Comparison of ENCODE assay signal across 8 cellular contexts in genomic region chr13:40983269-40983668, GRCh38. TPM values are rescaled to one million over a fixed set of nuclear protein-coding genes. Genes with fewer than 3 reads are reported as not detected.
DNase-seq lines count a peak whose midpoint lies in the region; ATAC-seq and TF ChIP-seq lines count a peak whose summit lies in the region.

No MANE protein-coding gene starts in this region.

- intact Hi-C loops in CD4-positive, alpha-beta T cell (cut with DNase I, micrococcal nuclease), result loop anchor here (1.0 to 10.0 kb wide), 3 partner anchors 9 to 731 kb away; partner anchors contain the start of gene MRPS31 (in 1 of the 2)
- intact Hi-C loops in ovary (cut with DNase I), result no loop called here

- no peaks in the 10 kb centered on the region for H3K9me3 ChIP-seq in CD4-positive, alpha-beta T cell (ENCODE audit: control insufficient read depth, low read length)
- H3K9me3 ChIP-seq in SJCRH30 (replicated peaks) (no peaks in the 10 kb centered on the region), ovary (no peaks in the 10 kb centered on the region)

- H3K36me3 ChIP-seq in SJCRH30 (no peaks in the 10 kb centered on the region), ovary (no peaks in the 10 kb centered on the region)

- H3K4me1 ChIP-seq in SJCRH30 (peaks cover 27% of the 10 kb centered on the region), ovary (ENCODE audit: insufficient read depth) (peaks cover 6% of the 10 kb centered on the region)

- WGBS in ovary, 3 donors, result 17 to 19% (median 19%) methylated on average over 2 of the region's 2 CpGs

- peak overlapping the region; percentile 96 for H3K4me3 Mint-ChIP-seq in CD4-positive, alpha-beta T cell

- peaks cover 59% of the 10 kb centered on the region for H3K4me1 Mint-ChIP-seq in CD4-positive, alpha-beta T cell (ENCODE audit: low read depth)

- H3K36me3 Mint-ChIP-seq in CD4-positive, alpha-beta T cell (ENCODE audit: low read depth), result peaks cover 40% of the 10 kb centered on the region

- peak overlapping the region; percentile 92 for H3K27ac Mint-ChIP-seq in CD4-positive, alpha-beta T cell

- DNase-seq in CD4-positive, alpha-beta T cell, result no peak
- DNase-seq in SJCRH30 (peak in 1 of 2 experiments; percentile 27), epithelial cell of esophagus (ENCODE audit: low read depth) (peak; percentile 42), ovary (no peak), NCI-H2029 treated with DMSO at 0.1 percent for 48 hours (lab: John Stamatoyannopoulos, UW) (no peak), glomerular visceral epithelial cell (ENCODE audit: extremely low spot score) (no peak)

- TF ChIP-seq CTCF in CD4-positive, alpha-beta T cell (IDR thresholded peaks at IDR 0.05), result no peak
- TF ChIP-seq CTCF in epithelial cell of esophagus (IDR thresholded peaks at IDR 0.05; ENCODE audit: insufficient read depth, low read depth, low read length, missing control alignments) (no peak), ovary (IDR thresholded peaks at IDR 0.05) (no peak)

- no peaks in the 10 kb centered on the region for H3K9me3 Mint-ChIP-seq in CD4-positive, alpha-beta T cell

- CTCF ChIA-PET in CD4-positive, alpha-beta T cell (lab: Charles Lee), result no interaction called here

- H3K27ac ChIP-seq in CD4-positive, alpha-beta T cell (ENCODE audit: low read depth, low read length), result peak overlapping the region; percentile 87
- H3K27ac ChIP-seq in SJCRH30, result peak overlapping the region; percentile 71
- peak overlapping the region; percentile 22 to 78 for H3K27ac ChIP-seq in ovary

- TF ChIP-seq EP300 in ovary (IDR thresholded peaks at IDR 0.05), result no peak

- no peak for ATAC-seq in CD4-positive, alpha-beta T cell (ENCODE audit: poor library complexity)
- ATAC-seq in GM19452 (IDR thresholded peaks at IDR 0.05; ENCODE audit: unreplicated experiment), result no peak
- ATAC-seq in GM18498 (IDR thresholded peaks at IDR 0.05; ENCODE audit: unreplicated experiment), result no peak

- no peaks in the 10 kb centered on the region for H3K27me3 ChIP-seq in CD4-positive, alpha-beta T cell (ENCODE audit: control insufficient read depth, insufficient read depth, low read length)
- H3K27me3 ChIP-seq in SJCRH30 (no peaks in the 10 kb centered on the region), ovary (no peaks in the 10 kb centered on the region)

- H3K27me3 Mint-ChIP-seq in CD4-positive, alpha-beta T cell, result no peaks in the 10 kb centered on the region

- no peak for TF ChIP-seq POLR2A in ovary (IDR thresholded peaks at IDR 0.05)

- POLR2A ChIA-PET in CD4-positive, alpha-beta T cell (lab: Charles Lee), result interaction anchor here (0.7 to 8.1 kb wide), 6 partner anchors 21 to 505 kb away, joined by 3 to 152 read pairs (median 3); partner anchors contain the start of genes ELF1 and WBP4

- H3K4me3 ChIP-seq in SJCRH30, result no peak overlapping the region; the same call in 1 of the 2 replicates
- no peak overlapping the region for H3K4me3 ChIP-seq in epithelial cell of esophagus (ENCODE audit: low read length)
- H3K4me3 ChIP-seq in ovary, result no peak overlapping the region

RNA-seq across cellular contexts. Expression of gene ELF1, which starts 35.8 kb away (rescaled TPM):
- 100 to 1,000 TPM; 354 to 358 TPM for total RNA-seq in CD4-positive, alpha-beta T cell
- total RNA-seq in SJCRH30 (2014; rRNA removed; shearing (Covaris generic)), result 30.5 and 32.7 TPM in 2 replicates
- total RNA-seq in ovary, result 10 to 100 TPM; 41.0 to 53.2 (median 47.7) TPM
- 10 to 100 TPM; 28.5 to 49.3 TPM for polyA plus RNA-seq in ovary

Comparison
In these comparisons a context has a peak if more than half of its experiments do, and no peak if none do; other contexts are left out.
1. RNA of gene ELF1, which starts 35.8 kb away (total RNA-seq): 354 to 358 TPM in CD4-positive, alpha-beta T cell; 41.0 to 53.2 TPM in ovary and 30.5 to 32.7 TPM in SJCRH30; every median in the first group is over 4 times any median in the second.
2. intact Hi-C loops: an anchor here in CD4-positive, alpha-beta T cell (1.0 to 10.0 kb wide); none called in ovary.
3. Peak in every context shown above with its lines, with median percentiles within 50 percentile points of each other: H3K27ac ChIP-seq.